In genomic region chr2:126645211-126645618, GRCh38 we compare ENCODE assay signal across 1 cellular context.
TF ChIP-seq lines count a peak whose summit lies in the region.

No MANE protein-coding gene starts in this region.

TF ChIP-seq in K562, 482 proteins besides CTCF, POLR2A, EP300 and RAD21 (continued from another document and continues in another):
- no peak for TF ChIP-seq ATF2 (CRISPR knock-in tag; IDR thresholded peaks at IDR 0.05)
- TF ChIP-seq PKNOX1 (IDR thresholded peaks at IDR 0.05): peak; percentile 71
- no peak for TF ChIP-seq BRD4 (IDR thresholded peaks at IDR 0.05)
- no peak for TF ChIP-seq ELF2 (CRISPR knock-in tag; IDR thresholded peaks at IDR 0.05)
- TF ChIP-seq ZNF143 (CRISPR knock-in tag; IDR thresholded peaks at IDR 0.05): no peak
- TF ChIP-seq HEY1 (CRISPR knock-in tag; IDR thresholded peaks at IDR 0.05; ENCODE audit: borderline replicate concordance): no peak
- no peak for TF ChIP-seq CEBPZ (IDR thresholded peaks at IDR 0.05; ENCODE audit: borderline replicate concordance, low read depth, low read length)
- TF ChIP-seq USF2 (CRISPR knock-in tag; IDR thresholded peaks at IDR 0.05): no peak
- TF ChIP-seq ZNF175 (CRISPR knock-in tag; IDR thresholded peaks at IDR 0.05; ENCODE audit: low read depth): no peak
- TF ChIP-seq NR2C2 (CRISPR knock-in tag; IDR thresholded peaks at IDR 0.05): no peak
- TF ChIP-seq NR2C2 (tag; IDR thresholded peaks at IDR 0.05): no peak
- no peak for TF ChIP-seq C11orf30 (IDR thresholded peaks at IDR 0.05; ENCODE audit: low read depth)
- TF ChIP-seq HDGF (IDR thresholded peaks at IDR 0.05): no peak
- no peak for TF ChIP-seq E2F6 (IDR thresholded peaks at IDR 0.05; ENCODE audit: borderline replicate concordance in 1 of 2, extremely low read depth in 1 of 2, insufficient read depth in 1 of 2, insufficient read length in 1 of 2, low read depth in 1 of 2, low read length in 1 of 2, poor library complexity in 1 of 2, severe bottlenecking in 1 of 2)
- TF ChIP-seq THRB (CRISPR knock-in tag; conservative IDR thresholded peaks at IDR 0.05): no peak
- no peak for TF ChIP-seq ZNF561 (CRISPR knock-in tag; conservative IDR thresholded peaks at IDR 0.05)
- peak; percentile 58 for TF ChIP-seq ESRRA (IDR thresholded peaks at IDR 0.05; ENCODE audit: borderline replicate concordance, low read depth)
- no peak for TF ChIP-seq RBM39 (optimal IDR thresholded peaks at IDR 0.05; ENCODE audit: low read depth, low read length)
- TF ChIP-seq ZNF347 (CRISPR knock-in tag; IDR thresholded peaks at IDR 0.05; ENCODE audit: low read depth): no peak
- TF ChIP-seq POLR2H (tag; IDR thresholded peaks at IDR 0.05; ENCODE audit: low read depth): no peak
- TF ChIP-seq TAF7 (tag; IDR thresholded peaks at IDR 0.05): no peak
- no peak for TF ChIP-seq ARID4B (CRISPR knock-in tag; IDR thresholded peaks at IDR 0.05)
- TF ChIP-seq ZNF395 (CRISPR knock-in tag; IDR thresholded peaks at IDR 0.05): no peak
- no peak for TF ChIP-seq HBP1 (CRISPR knock-in tag; IDR thresholded peaks at IDR 0.05)
- TF ChIP-seq ETS1 (conservative IDR thresholded peaks at IDR 0.05; ENCODE audit: control insufficient read depth, low read depth, low read length): no peak
- no peak for TF ChIP-seq DDX20 (tag; IDR thresholded peaks at IDR 0.05; ENCODE audit: low read depth)
- TF ChIP-seq ZNF232 (CRISPR knock-in tag; IDR thresholded peaks at IDR 0.05): no peak
- no peak for TF ChIP-seq ZC3H8 (IDR thresholded peaks at IDR 0.05)
- no peak for TF ChIP-seq NR3C1 (CRISPR knock-in tag; IDR thresholded peaks at IDR 0.05)
- no peak for TF ChIP-seq RBM15 (IDR thresholded peaks at IDR 0.05; ENCODE audit: insufficient read depth, low read length)
- TF ChIP-seq HMG20A (CRISPR knock-in tag; conservative IDR thresholded peaks at IDR 0.05): no peak
- no peak for TF ChIP-seq RBM14 (IDR thresholded peaks at IDR 0.05; ENCODE audit: borderline replicate concordance, insufficient read depth, low read depth, low read length)
- no peak for TF ChIP-seq ZBTB8A (IDR thresholded peaks at IDR 0.05; ENCODE audit: partially characterized antibody)
- TF ChIP-seq TRIM28 (IDR thresholded peaks at IDR 0.05): peak; percentile 54; the same call in 1 of the 2 replicates
- TF ChIP-seq AFF1 (IDR thresholded peaks at IDR 0.05; ENCODE audit: low read depth in 1 of 2, partially characterized antibody in 2 of 2): peak; percentile 23 to 29
- no peak for TF ChIP-seq MED1 (CRISPR knock-in tag; IDR thresholded peaks at IDR 0.05; ENCODE audit: borderline replicate concordance)
